6 cellular contexts compared by ENCODE assay signal in genomic region chr7:100895956-100896742, GRCh38. TPM values are rescaled to one million over a fixed set of nuclear protein-coding genes. Genes with fewer than 3 reads are reported as not detected.
A peak's percentile ranks its signal among the peaks of the same experiment; 100 is the strongest.
DNase-seq lines count a peak whose midpoint lies in the region.

No MANE protein-coding gene starts in this region.

- H3K27ac Mint-ChIP-seq in activated naive CD4-positive, alpha-beta T cell treated with anti-CD3 and anti-CD28 coated beads for 36 hours, result no peak overlapping the region

- H3K9me3 ChIP-seq in HUES6 (ENCODE audit: control insufficient read depth, insufficient read depth, low read depth, low read length) (no peaks in the 10 kb centered on the region), mesenchymal stem cell (ENCODE audit: control insufficient read depth, low read length) (no peaks in the 10 kb centered on the region)

- no peak overlapping the region for H2BK5ac ChIP-seq in mesenchymal stem cell (ENCODE audit: low read depth, low read length, poor library complexity, severe bottlenecking)

- H3K4me1 ChIP-seq in HUES6 (ENCODE audit: control insufficient read depth, insufficient read depth, low read length) (peaks cover 26% of the 10 kb centered on the region), mesenchymal stem cell (ENCODE audit: control insufficient read depth, insufficient read depth, low read depth, low read length) (peaks cover 29% of the 10 kb centered on the region)

- intact Hi-C loops in activated naive CD4-positive, alpha-beta T cell treated with anti-CD3 and anti-CD28 coated beads for 36 hours (cut with micrococcal nuclease), result loop anchor here (1.0 to 10.0 kb wide), 4 partner anchors 70 to 349 kb away; partner anchors contain the start of genes FIS1 and VGF

- H3K27ac ChIP-seq in HUES6 (ENCODE audit: low read depth, low read length) (no peak overlapping the region), mesenchymal stem cell (ENCODE audit: low read length, poor library complexity, severe bottlenecking) (no peak overlapping the region)

- H3K36me3 ChIP-seq in HUES6 (ENCODE audit: control insufficient read depth, insufficient read depth, low read length) (peaks cover 5% of the 10 kb centered on the region; the same call in 1 of the 2 replicates), mesenchymal stem cell (ENCODE audit: control insufficient read depth in 1 of 2, insufficient read depth in 2 of 2, low read depth in 1 of 2, low read length in 2 of 2) (no peaks in the 10 kb centered on the region)

- no peak overlapping the region for H2BK15ac ChIP-seq in mesenchymal stem cell (ENCODE audit: low read depth, poor library complexity, severe bottlenecking)

- H3K4me1 Mint-ChIP-seq in activated naive CD4-positive, alpha-beta T cell treated with anti-CD3 and anti-CD28 coated beads for 36 hours (ENCODE audit: low read depth), result peaks cover 12% of the 10 kb centered on the region

- no peaks in the 10 kb centered on the region for H3K9me3 Mint-ChIP-seq in activated naive CD4-positive, alpha-beta T cell treated with anti-CD3 and anti-CD28 coated beads for 36 hours

- no peak for DNase-seq in activated naive CD4-positive, alpha-beta T cell treated with anti-CD3 and anti-CD28 coated beads for 36 hours
- DNase-seq in mesenchymal stem cell (no peak), NCI-H1048 (lab: John Stamatoyannopoulos, UW) (no peak), globus pallidus (ENCODE audit: low spot score) (no peak), NCI-H2081 treated with DMSO at 0.1 percent for 48 hours (lab: John Stamatoyannopoulos, UW) (no peak)

- no peak overlapping the region for H3K4ac ChIP-seq in mesenchymal stem cell (ENCODE audit: low read depth in 1 of 2, low read length in 2 of 2)

- WGBS in mesenchymal stem cell, result 7% methylated on average over 51 of the region's 55 CpGs

- H2BK120ac ChIP-seq in mesenchymal stem cell (ENCODE audit: low read depth, low read length), result no peak overlapping the region

- H3K23ac ChIP-seq in mesenchymal stem cell (ENCODE audit: low read length in 2 of 2), result peak overlapping the region in 1 of 2 experiments; percentile 83

- H3K79me1 ChIP-seq in mesenchymal stem cell (replicated peaks; ENCODE audit: low read length, poor library complexity, severe bottlenecking), result no peaks in the 10 kb centered on the region

- H4K91ac ChIP-seq in mesenchymal stem cell (ENCODE audit: low read length), result no peak overlapping the region

- peak overlapping the region; percentile 79 for H3K4me2 ChIP-seq in mesenchymal stem cell (ENCODE audit: low read length, poor library complexity, severe bottlenecking)

- H3K36me3 Mint-ChIP-seq in activated naive CD4-positive, alpha-beta T cell treated with anti-CD3 and anti-CD28 coated beads for 36 hours (ENCODE audit: low read depth), result no peaks in the 10 kb centered on the region

- H3K4me3 ChIP-seq in HUES6 (ENCODE audit: low read depth, low read length) (peak overlapping the region; percentile 61), mesenchymal stem cell (ENCODE audit: insufficient read depth in 1 of 2, low read depth in 1 of 2, low read length in 2 of 2) (peak overlapping the region in 1 of 2 experiments; percentile 48)

- H2BK12ac ChIP-seq in mesenchymal stem cell (ENCODE audit: low read length in 2 of 2), result no peak overlapping the region

- CTCF ChIA-PET in activated naive CD4-positive, alpha-beta T cell treated with anti-CD3 and anti-CD28 coated beads for 36 hours (lab: Charles Lee), result interaction anchor here (0.6 to 3.7 kb wide), 2 partner anchors 158 to 163 kb away, joined by 4 to 20 read pairs; no protein-coding TSS in a partner anchor

- H3K4me3 Mint-ChIP-seq in activated naive CD4-positive, alpha-beta T cell treated with anti-CD3 and anti-CD28 coated beads for 36 hours, result peak overlapping the region; percentile 59

- H3K27me3 ChIP-seq in HUES6 (ENCODE audit: control insufficient read depth, insufficient read depth, low read length) (peaks cover 22% of the 10 kb centered on the region), mesenchymal stem cell (ENCODE audit: control insufficient read depth in 1 of 2, insufficient read depth in 1 of 2, low read length in 2 of 2) (peaks cover 38 to 68% of the 10 kb centered on the region in 2 experiments)

- H3K27me3 Mint-ChIP-seq in activated naive CD4-positive, alpha-beta T cell treated with anti-CD3 and anti-CD28 coated beads for 36 hours (ENCODE audit: low read depth), result peaks cover 42% of the 10 kb centered on the region

- peak overlapping the region; percentile 68 for H2AFZ ChIP-seq in mesenchymal stem cell (ENCODE audit: low read depth, low read length)

- H3K9ac ChIP-seq in HUES6 (ENCODE audit: low read length) (peak overlapping the region; percentile 74), mesenchymal stem cell (ENCODE audit: low read length) (no peak overlapping the region)

- H3K14ac ChIP-seq in mesenchymal stem cell (ENCODE audit: low read length in 2 of 2), result no peak overlapping the region

- no peak overlapping the region for H2AK5ac ChIP-seq in mesenchymal stem cell (ENCODE audit: low read length, severe bottlenecking)

- no peak overlapping the region for H4K8ac ChIP-seq in mesenchymal stem cell (ENCODE audit: low read length)

- no peak overlapping the region for H3K18ac ChIP-seq in mesenchymal stem cell (ENCODE audit: low read depth in 1 of 2, low read length in 2 of 2)

RNA-seq across cellular contexts. Expression of gene ACHE, which starts 0.5 kb away (rescaled TPM):
- total RNA-seq in activated naive CD4-positive, alpha-beta T cell treated with anti-CD3 and anti-CD28 coated beads for 36 hours, result not detected
- polyA plus RNA-seq in mesenchymal stem cell (2013, experiment 1 of 2), result 0.84 TPM
- polyA plus RNA-seq in mesenchymal stem cell (2013, experiment 2 of 2), result 0.96 TPM

RNA-seq across cellular contexts. Expression of gene UFSP1, which starts 6.6 kb away (rescaled TPM):
- total RNA-seq in activated naive CD4-positive, alpha-beta T cell treated with anti-CD3 and anti-CD28 coated beads for 36 hours, result 1 to 10 TPM in 1 of 2 experiments, under 1 TPM in 1; 0.64 to 1.4 TPM
- 1.4 TPM for polyA plus RNA-seq in mesenchymal stem cell (2013, experiment 1 of 2)
- polyA plus RNA-seq in mesenchymal stem cell (2013, experiment 2 of 2), result 1.4 TPM

RNA-seq across cellular contexts. Expression of gene SRRT, which starts 21.2 kb away (rescaled TPM):
- total RNA-seq in activated naive CD4-positive, alpha-beta T cell treated with anti-CD3 and anti-CD28 coated beads for 36 hours, result 100 to 1,000 TPM; 166 to 169 TPM
- 66.1 TPM for polyA plus RNA-seq in mesenchymal stem cell (2013, experiment 1 of 2)
- 61.3 TPM for polyA plus RNA-seq in mesenchymal stem cell (2013, experiment 2 of 2)

RNA-seq across cellular contexts. Expression of gene TRIP6, which starts 29.0 kb away (rescaled TPM):
- total RNA-seq in activated naive CD4-positive, alpha-beta T cell treated with anti-CD3 and anti-CD28 coated beads for 36 hours, result 10 to 100 TPM; 19.8 to 21.0 TPM
- 61.5 TPM for polyA plus RNA-seq in mesenchymal stem cell (2013, experiment 1 of 2)
- 61.7 TPM for polyA plus RNA-seq in mesenchymal stem cell (2013, experiment 2 of 2)

RNA-seq across cellular contexts. Expression of gene SLC12A9, which starts 43.6 kb away (rescaled TPM):
- total RNA-seq in activated naive CD4-positive, alpha-beta T cell treated with anti-CD3 and anti-CD28 coated beads for 36 hours, result 10 to 100 TPM; 10.1 to 10.5 TPM
- 17.9 TPM for polyA plus RNA-seq in mesenchymal stem cell (2013, experiment 1 of 2)
- polyA plus RNA-seq in mesenchymal stem cell (2013, experiment 2 of 2), result 18.1 TPM
